In the genomic region with DNA sequence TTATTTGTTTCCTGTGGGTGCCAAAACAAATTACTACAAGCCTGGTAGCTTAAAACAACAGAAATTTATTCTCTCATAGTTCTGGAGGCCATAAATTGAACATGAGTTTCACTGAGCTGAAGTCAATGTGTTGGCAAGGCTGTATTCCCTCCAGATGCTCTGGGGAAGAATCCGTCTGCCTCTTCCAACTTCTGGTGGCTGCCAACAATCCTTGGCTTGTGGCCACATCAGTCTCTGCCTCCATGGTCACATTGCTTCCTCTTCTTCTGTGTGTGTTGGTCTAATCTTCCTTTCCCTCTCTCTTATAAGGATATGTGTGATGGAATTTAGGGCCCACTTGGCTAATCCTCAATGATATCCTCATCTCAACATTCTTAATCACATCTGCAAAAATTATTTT, we compare ENCODE assay signal across 16 cellular contexts.
"Had no signal": no experiment of that assay in that cellular context is flagged by ENCODE, and none has a peak within 500 bp of the region (broad histone marks: within the 10 kb centered on the region; RNA-seq: fewer than 3 reads in every experiment).

No MANE protein-coding gene starts in this region.

- H3K27ac Mint-ChIP-seq: activated naive CD4-positive, alpha-beta T cell treated with anti-CD3 and anti-CD28 coated beads for 36 hours; activated naive CD8-positive, alpha-beta T cell treated with anti-CD3 and anti-CD28 coated beads, Interleukin-2, amount 50 U/mL, for 24 hours; activated T-helper 2 cell treated with anti-CD3 and anti-CD28 coated beads, Interferon-gamma antibody, Interleukin-2, Interleukin-4, amounts not matched to agents 10 μg/mL and 5 μg/mL and 100 μg/mL, durations not matched to agents 14 hours and 24 hours and 36 hours; dendritic cell treated with granulocyte-macrophage colony-stimulating factor and Interleukin-4, amounts not matched to agents 40 ng/mL and 50 ng/mL, for 4 days; effector memory CD8-positive, alpha-beta T cell; nephron had no signal

- H3K27me3 Mint-ChIP-seq: activated naive CD8-positive, alpha-beta T cell treated with anti-CD3 and anti-CD28 coated beads, Interleukin-2, amount 50 U/mL, for 24 hours; effector memory CD8-positive, alpha-beta T cell had no signal

- H3K4me1 Mint-ChIP-seq: nephron had no signal

- DNase-seq: activated CD4-positive, alpha-beta T cell treated with anti-CD3 and anti-CD28 coated beads for 1 hour; activated CD4-positive, alpha-beta T cell treated with anti-CD3 and anti-CD28 coated beads, Interleukin-2, amount 50 U/mL, for 48 hours; activated naive CD4-positive, alpha-beta T cell treated with anti-CD3 and anti-CD28 coated beads for 36 hours; activated naive CD8-positive, alpha-beta T cell treated with anti-CD3 and anti-CD28 coated beads, Interleukin-2, amount 50 U/mL, for 24 hours; effector memory CD8-positive, alpha-beta T cell; stimulated activated CD4-positive, alpha-beta T cell treated with anti-CD3 and anti-CD28 coated beads, Interleukin-4, amount 100 ng/mL, for 24 hours; stimulated activated naive CD4-positive, alpha-beta T cell; T-helper 1 cell; T1000; trophoblast cell had no signal

- H3K27ac ChIP-seq: ascending aorta, breast epithelium, VCaP had no signal

- H3K4me3 Mint-ChIP-seq: activated naive CD4-positive, alpha-beta T cell treated with anti-CD3 and anti-CD28 coated beads for 36 hours; activated naive CD8-positive, alpha-beta T cell treated with anti-CD3 and anti-CD28 coated beads, Interleukin-2, amount 50 U/mL, for 24 hours; dendritic cell treated with granulocyte-macrophage colony-stimulating factor and Interleukin-4, amounts not matched to agents 40 ng/mL and 50 ng/mL, for 4 days; effector memory CD8-positive, alpha-beta T cell; nephron had no signal

- H3K4me3 ChIP-seq: ascending aorta, breast epithelium had no signal

- H3K9me3 Mint-ChIP-seq: activated naive CD8-positive, alpha-beta T cell treated with anti-CD3 and anti-CD28 coated beads, Interleukin-2, amount 50 U/mL, for 24 hours had no signal

- H3K9me3 ChIP-seq: ascending aorta, breast epithelium had no signal

- H3K36me3 ChIP-seq: ascending aorta, breast epithelium had no signal
